Comparison of ENCODE assay signal across 2 cellular contexts in genomic region chr7:138352570-138353461, GRCh38.
TF ChIP-seq lines count a peak whose summit lies in the region.

No MANE protein-coding gene starts in this region.

TF ChIP-seq in K562, 482 proteins besides CTCF, POLR2A, EP300 and RAD21 (continued from another document and continues in another):
- TF ChIP-seq TFE3 (CRISPR knock-in tag; IDR thresholded peaks at IDR 0.05), result no peak
- TF ChIP-seq KAT7 (CRISPR knock-in tag; IDR thresholded peaks at IDR 0.05; ENCODE audit: borderline replicate concordance), result no peak
- peak; percentile 94 for TF ChIP-seq ZBED1 (IDR thresholded peaks at IDR 0.05)
- TF ChIP-seq RB1 (IDR thresholded peaks at IDR 0.05; ENCODE audit: low read depth), result peak; percentile 25; the same call in 1 of the 2 replicates
- TF ChIP-seq ZNF444 (CRISPR knock-in tag; IDR thresholded peaks at IDR 0.05), result no peak
- peak; percentile 99 for TF ChIP-seq TAL1 (IDR thresholded peaks at IDR 0.05)
- TF ChIP-seq REST (CRISPR knock-in tag; IDR thresholded peaks at IDR 0.05; ENCODE audit: low read depth), result 0 out of 2 replicates have a peak, but pooled peaks have one; percentile 25
- peak; percentile 88; the same call in 1 of the 2 replicates for TF ChIP-seq ZNF592 (IDR thresholded peaks at IDR 0.05)
- peak; percentile 94 for TF ChIP-seq MTA3 (IDR thresholded peaks at IDR 0.05; ENCODE audit: borderline replicate concordance)
- no peak for TF ChIP-seq ZNF124 (CRISPR knock-in tag; IDR thresholded peaks at IDR 0.05)
- peak; percentile 97 for TF ChIP-seq LEF1 (IDR thresholded peaks at IDR 0.05)
- TF ChIP-seq PBX2 (CRISPR knock-in tag; IDR thresholded peaks at IDR 0.05; ENCODE audit: low read depth), result no peak
- TF ChIP-seq PBX2 (tag; conservative IDR thresholded peaks at IDR 0.05; ENCODE audit: low read depth), result peak; percentile 39; the same call in 1 of the 2 replicates
- TF ChIP-seq LCOR (CRISPR knock-in tag; IDR thresholded peaks at IDR 0.05), result peak; percentile 98
- no peak for TF ChIP-seq TSC22D4 (tag; IDR thresholded peaks at IDR 0.05)
- TF ChIP-seq HDAC3 (IDR thresholded peaks at IDR 0.05; ENCODE audit: borderline replicate concordance, partially characterized antibody), result peak; percentile 89

TF ChIP-seq in HepG2, 621 proteins besides CTCF, POLR2A, EP300 and RAD21 (continued from another document and continues in another):
- TF ChIP-seq CREB3 (CRISPR knock-in tag; IDR thresholded peaks at IDR 0.05) (0 out of 2 replicates have a peak, but pooled peaks have one; percentile 74), HDAC6 (IDR thresholded peaks at IDR 0.05; ENCODE audit: low read depth, low read length) (no peak), ZNF841 (CRISPR knock-in tag; IDR thresholded peaks at IDR 0.05; ENCODE audit: borderline replicate concordance) (no peak), GRHL1 (CRISPR knock-in tag; conservative IDR thresholded peaks at IDR 0.05) (no peak), ZFYVE20 (CRISPR knock-in tag; IDR thresholded peaks at IDR 0.05; ENCODE audit: borderline replicate concordance, low read depth) (no peak), ZSCAN25 (CRISPR knock-in tag; IDR thresholded peaks at IDR 0.05) (0 out of 2 replicates have a peak, but pooled peaks have one; percentile 40), ZBTB39 (CRISPR knock-in tag; IDR thresholded peaks at IDR 0.05) (peak; percentile 96), JUN (CRISPR knock-in tag; IDR thresholded peaks at IDR 0.05) (peak; percentile 96), RNF2 (conservative IDR thresholded peaks at IDR 0.05; ENCODE audit: low read depth) (no peak; the same call in 1 of the 2 replicates), BRF2 (CRISPR knock-in tag; IDR thresholded peaks at IDR 0.05) (0 out of 2 replicates have a peak, but pooled peaks have one; percentile 39), ARHGAP35 (CRISPR knock-in tag; IDR thresholded peaks at IDR 0.05; ENCODE audit: borderline replicate concordance) (no peak), FOXC1 (CRISPR knock-in tag; IDR thresholded peaks at IDR 0.05; ENCODE audit: borderline replicate concordance) (no peak), ZNF766 (CRISPR knock-in tag; IDR thresholded peaks at IDR 0.05; ENCODE audit: borderline replicate concordance) (no peak; the same call in 1 of the 2 replicates), MLLT10 (CRISPR knock-in tag; IDR thresholded peaks at IDR 0.05) (0 out of 2 replicates have a peak, but pooled peaks have one; percentile 75), MIXL1 (CRISPR knock-in tag; IDR thresholded peaks at IDR 0.05) (peak; percentile 95), CCDC6 (CRISPR knock-in tag; IDR thresholded peaks at IDR 0.05) (no peak; the same call in 1 of the 2 replicates), MEIS2 (CRISPR knock-in tag; IDR thresholded peaks at IDR 0.05) (peak; percentile 82; the same call in 1 of the 2 replicates), ZNF574 (CRISPR knock-in tag; IDR thresholded peaks at IDR 0.05) (peak; percentile 79), TAF1 (CRISPR knock-in tag; IDR thresholded peaks at IDR 0.05) (peak; percentile 78), ZNF121 (CRISPR knock-in tag; IDR thresholded peaks at IDR 0.05) (peak; percentile 59; the same call in 1 of the 2 replicates), ZNF740 (CRISPR knock-in tag; IDR thresholded peaks at IDR 0.05) (0 out of 2 replicates have a peak, but pooled peaks have one; percentile 54), SP140L (CRISPR knock-in tag; IDR thresholded peaks at IDR 0.05; ENCODE audit: borderline replicate concordance) (no peak), TBX3 (IDR thresholded peaks at IDR 0.05; ENCODE audit: borderline replicate concordance) (no peak), CAMTA2 (CRISPR knock-in tag; IDR thresholded peaks at IDR 0.05; ENCODE audit: borderline replicate concordance) (no peak), YEATS4 (CRISPR knock-in tag; IDR thresholded peaks at IDR 0.05; ENCODE audit: borderline replicate concordance) (peak; percentile 82), TERF1 (CRISPR knock-in tag; IDR thresholded peaks at IDR 0.05) (no peak), TRIM24 (CRISPR knock-in tag; IDR thresholded peaks at IDR 0.05) (peak; percentile 95), GMEB1 (CRISPR knock-in tag; IDR thresholded peaks at IDR 0.05; ENCODE audit: borderline replicate concordance) (no peak; the same call in 1 of the 2 replicates), ZNF644 (CRISPR knock-in tag; IDR thresholded peaks at IDR 0.05; ENCODE audit: low read depth) (peak; percentile 80; the same call in 1 of the 2 replicates), SNAPC2 (CRISPR knock-in tag; IDR thresholded peaks at IDR 0.05) (no peak), PAWR (CRISPR knock-in tag; IDR thresholded peaks at IDR 0.05; ENCODE audit: borderline replicate concordance) (no peak), GZF1 (CRISPR knock-in tag; IDR thresholded peaks at IDR 0.05) (no peak), ZNF33A (CRISPR knock-in tag; IDR thresholded peaks at IDR 0.05; ENCODE audit: borderline replicate concordance) (no peak), KDM6A (CRISPR knock-in tag; IDR thresholded peaks at IDR 0.05; ENCODE audit: low read depth) (peak; percentile 68), NFYB (CRISPR knock-in tag; IDR thresholded peaks at IDR 0.05) (no peak), ARID2 (CRISPR knock-in tag; IDR thresholded peaks at IDR 0.05; ENCODE audit: borderline replicate concordance) (no peak)
